In the genomic region with DNA sequence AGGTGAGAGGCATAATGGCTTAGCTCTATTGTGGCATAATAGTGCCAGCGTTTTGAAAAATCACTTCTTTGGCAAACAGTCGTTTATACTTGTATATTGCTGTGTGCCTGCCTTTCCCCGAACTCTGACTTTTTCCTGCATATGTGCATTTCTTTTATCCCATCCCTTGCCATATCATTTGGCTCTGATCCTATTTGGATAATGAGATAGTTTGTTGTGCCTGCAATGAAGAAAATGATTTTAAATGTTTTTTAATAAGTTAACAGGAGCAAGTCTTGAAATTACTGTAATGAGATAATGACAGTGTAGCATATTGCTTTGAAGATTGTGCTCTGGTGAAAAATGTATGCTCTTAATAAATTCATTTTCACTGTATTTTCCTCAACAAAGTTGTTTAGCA, we compare ENCODE assay signal across 3 cellular contexts.
"Had no signal": no experiment of that assay in that cellular context is flagged by ENCODE, and none has a peak within 500 bp of the region (broad histone marks: within the 10 kb centered on the region; RNA-seq: fewer than 3 reads in every experiment).

No MANE protein-coding gene starts in this region.

- H3K4me3 ChIP-seq: GM12878 had no signal

- DNase-seq: GDM1, GF-D8 had no signal

- ATAC-seq: GM12878 had no signal
